Comparison of ENCODE assay signal across 11 cellular contexts in the genomic region with DNA sequence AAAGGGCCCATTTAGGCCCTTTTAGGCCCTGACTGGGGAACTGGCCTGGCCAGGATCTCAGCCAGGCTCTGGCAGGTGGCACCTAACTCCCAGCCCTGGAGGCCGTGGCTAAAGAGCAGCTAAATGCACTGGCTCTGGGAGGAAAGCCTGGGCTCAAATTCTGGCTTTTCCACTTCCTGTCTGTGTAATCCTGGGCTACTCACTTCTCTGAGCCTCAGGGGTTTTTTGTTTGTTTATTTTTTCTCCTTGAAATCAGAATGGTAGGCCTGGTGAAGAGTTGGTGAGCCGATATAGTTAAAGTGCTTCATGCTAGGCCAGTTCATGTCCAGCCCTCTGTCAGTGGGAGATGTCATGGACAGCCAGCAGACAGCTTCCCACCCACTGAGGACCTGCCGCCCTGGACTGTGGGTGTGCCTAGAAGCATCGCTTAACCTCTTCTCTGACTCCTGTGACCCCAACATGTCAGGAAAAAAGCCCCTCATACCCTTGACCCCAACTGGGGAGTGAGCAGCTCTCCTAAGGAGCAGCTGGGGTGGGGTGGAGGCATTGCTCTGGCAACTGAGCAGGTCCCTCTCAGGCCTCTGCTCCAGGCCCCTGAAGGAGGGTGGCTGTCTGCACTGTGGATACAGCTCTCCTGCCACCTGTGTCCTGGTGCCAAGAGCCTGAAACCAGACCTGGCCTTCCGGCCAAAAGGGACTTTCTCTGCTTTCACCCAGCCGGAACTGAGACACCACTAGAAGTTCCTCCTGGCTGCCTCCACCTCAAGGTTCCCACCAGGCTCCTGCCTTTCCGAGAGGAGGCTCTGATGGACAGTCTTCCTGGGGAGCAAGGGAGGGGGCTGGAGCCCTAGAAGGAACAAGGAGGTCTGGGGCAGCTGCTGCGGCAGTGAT. TPM values are rescaled to one million over a fixed set of nuclear protein-coding genes. Genes with fewer than 3 reads are reported as not detected.
DNase-seq lines count a peak whose midpoint lies in the region; ATAC-seq, FAIRE-seq and TF ChIP-seq lines count a peak whose summit lies in the region.
"Had no signal": no experiment of that assay in that cellular context is flagged by ENCODE, and none has a peak within 500 bp of the region (broad histone marks: within the 10 kb centered on the region; RNA-seq: fewer than 3 reads in every experiment).

No MANE protein-coding gene starts in this region.

- no peak overlapping the region for H2AFZ ChIP-seq in HepG2 (ENCODE audit: low read length)

- in situ Hi-C loops in HepG2 (cut with HindIII; ENCODE audit: extremely low pct_ligation_motif_present, low pct_unique_long_range_greater_than_20kb): no loop called here

- peaks cover 36% of the 10 kb centered on the region for H3K79me2 ChIP-seq in HepG2 (ENCODE audit: insufficient read depth, low read length)

- H3K9me3 ChIP-seq in HepG2 (ENCODE audit: low read length) (no peaks in the 10 kb centered on the region), right lobe of liver (no peaks in the 10 kb centered on the region), aorta (ENCODE audit: control insufficient read depth, low read length) (no peaks in the 10 kb centered on the region)

- no peak for TF ChIP-seq CTCF in HepG2 (CRISPR knock-in tag; IDR thresholded peaks at IDR 0.05)
- no peak for TF ChIP-seq CTCF in right lobe of liver (IDR thresholded peaks at IDR 0.05)

- TF ChIP-seq POLR2A in HepG2 (IDR thresholded peaks at IDR 0.05; ENCODE audit: insufficient read depth in 1 of 2, low read depth in 2 of 2, low read length in 2 of 2): no peak
- TF ChIP-seq POLR2A in right lobe of liver (IDR thresholded peaks at IDR 0.05): no peak

- FAIRE-seq in HepG2 (lab: Jason Lieb, UNC): no peak
- FAIRE-seq: colon had no signal

- no peak for ATAC-seq in HepG2
- ATAC-seq in right lobe of liver: no peak
- peak; percentile 5 for ATAC-seq in aorta (ENCODE audit: low FRiP score)
- no peak for ATAC-seq in esophagus mucosa

- no peaks in the 10 kb centered on the region for H3K27me3 ChIP-seq in HepG2 (ENCODE audit: control insufficient read depth in 1 of 2, insufficient read depth in 2 of 2, low read length in 2 of 2)
- no peaks in the 10 kb centered on the region for H3K27me3 ChIP-seq in right lobe of liver
- H3K27me3 ChIP-seq in aorta (ENCODE audit: control insufficient read depth in 1 of 2, insufficient read depth in 2 of 2, low read length in 1 of 2): no peaks in the 10 kb centered on the region

- no TSS peak for BruUV-seq in HepG2 (replicated peaks; lab: Mats Ljungman, UMichigan)

- intact Hi-C loops in HepG2 (cut with micrococcal nuclease; ENCODE audit: unreplicated experiment) (no loop called here), right lobe of liver (cut with DNase I) (no loop called here), aorta (cut with DNase I) (no loop called here)

- TF ChIP-seq RAD21 in HepG2 (CRISPR knock-in tag; IDR thresholded peaks at IDR 0.05): no peak

- no peak overlapping the region for H3K4me3 ChIP-seq in HepG2 (replicated peaks in 1 of 3; ENCODE audit: insufficient read depth in 1 of 3, low read depth in 2 of 3, low read length in 3 of 3)
- H3K4me3 ChIP-seq in right lobe of liver: no peak overlapping the region
- no peak overlapping the region for H3K4me3 ChIP-seq in aorta (ENCODE audit: low read length in 2 of 2)

- H3K9ac ChIP-seq in HepG2 (ENCODE audit: insufficient read depth, low read depth, low read length): no peak overlapping the region

- H3K4me1 ChIP-seq in HepG2 (ENCODE audit: insufficient read depth, low read length) (peaks cover 61% of the 10 kb centered on the region), right lobe of liver (peaks cover 0 to 43% (median 10%) of the 10 kb centered on the region in 4 donors), aorta (ENCODE audit: control insufficient read depth in 1 of 2, insufficient read depth in 2 of 2, low read length in 2 of 2) (peaks cover 6 to 8% of the 10 kb centered on the region in 2 donors)

- DNase-seq in HepG2 (ENCODE audit: low spot score) (no peak), right lobe of liver (no peak), kidney tubule cell (ENCODE audit: low spot score) (peak; percentile 60), aorta (no peak), AML-193 (lab: John Stamatoyannopoulos, UW) (no peak), activated gamma-delta T cell (lab: John Stamatoyannopoulos, UW) (no peak)
- DNase-seq: activated CD4-positive, alpha-beta T cell treated with anti-CD3 and anti-CD28 coated beads, Interleukin-2, amount 50 U/mL, for 1 hour; CD4-positive, alpha-beta memory T cell had no signal

- peaks cover 22% of the 10 kb centered on the region for H4K20me1 ChIP-seq in HepG2 (ENCODE audit: insufficient read depth, low read length)

- CTCF ChIA-PET in HepG2 (lab: Yijun Ruan, JAX; ENCODE audit: low intra/inter-chr PET ratio, low total read pairs): no interaction called here

- WGBS in HepG2 (ENCODE audit: low lambda C conversion rate): 96% methylated on average over 8 of the region's 8 CpGs
- WGBS in right lobe of liver (ENCODE audit: insufficient coverage, low coverage, low lambda C conversion rate, missing lambda C conversion rate): 40% methylated on average over 1 of the region's 8 CpGs
- WGBS in aorta, 2 donors: 13 to 15% methylated on average over 8 of the region's 8 CpGs

- TF ChIP-seq EP300 in HepG2 (IDR thresholded peaks at IDR 0.05; ENCODE audit: low read depth in 2 of 2, low read length in 2 of 2): no peak
- TF ChIP-seq EP300 in HepG2 (CRISPR knock-in tag; IDR thresholded peaks at IDR 0.05; ENCODE audit: borderline replicate concordance): no peak

- peaks cover 3 to 16% of the 10 kb centered on the region in 2 experiments; a peak in 3 of 5 replicates for H3K36me3 ChIP-seq in HepG2 (replicated peaks in 1 of 2; ENCODE audit: control insufficient read depth in 1 of 2, insufficient read depth in 2 of 2, low read length in 2 of 2)
- no peaks in the 10 kb centered on the region for H3K36me3 ChIP-seq in right lobe of liver
- no peaks in the 10 kb centered on the region for H3K36me3 ChIP-seq in aorta (ENCODE audit: control insufficient read depth in 1 of 2, insufficient read depth in 2 of 2, low read length in 1 of 2)

- POLR2A ChIA-PET in HepG2 (lab: Yijun Ruan, JAX): interaction anchor here (0.9 to 1.3 kb wide), 2 partner anchors 12 to 18 kb away, joined by 3 read pairs; no protein-coding TSS in a partner anchor

- no peak overlapping the region for H3K4me2 ChIP-seq in HepG2 (ENCODE audit: low read depth, low read length)

- H3K27ac ChIP-seq in HepG2 (ENCODE audit: extremely low read length, insufficient read depth, low read length) (no peak overlapping the region), right lobe of liver (no peak overlapping the region), angular gyrus (ENCODE audit: low read depth, low read length) (peak overlapping the region; percentile 17), aorta (ENCODE audit: low read depth in 1 of 2, low read length in 2 of 2) (peak overlapping the region; percentile 40 to 50)

TF ChIP-seq in HepG2, 621 proteins besides CTCF, POLR2A, EP300 and RAD21 (continues in another document):
- no peak for TF ChIP-seq ESRRA (CRISPR knock-in tag; IDR thresholded peaks at IDR 0.05; ENCODE audit: low read depth)
- TF ChIP-seq, protein P1, sequence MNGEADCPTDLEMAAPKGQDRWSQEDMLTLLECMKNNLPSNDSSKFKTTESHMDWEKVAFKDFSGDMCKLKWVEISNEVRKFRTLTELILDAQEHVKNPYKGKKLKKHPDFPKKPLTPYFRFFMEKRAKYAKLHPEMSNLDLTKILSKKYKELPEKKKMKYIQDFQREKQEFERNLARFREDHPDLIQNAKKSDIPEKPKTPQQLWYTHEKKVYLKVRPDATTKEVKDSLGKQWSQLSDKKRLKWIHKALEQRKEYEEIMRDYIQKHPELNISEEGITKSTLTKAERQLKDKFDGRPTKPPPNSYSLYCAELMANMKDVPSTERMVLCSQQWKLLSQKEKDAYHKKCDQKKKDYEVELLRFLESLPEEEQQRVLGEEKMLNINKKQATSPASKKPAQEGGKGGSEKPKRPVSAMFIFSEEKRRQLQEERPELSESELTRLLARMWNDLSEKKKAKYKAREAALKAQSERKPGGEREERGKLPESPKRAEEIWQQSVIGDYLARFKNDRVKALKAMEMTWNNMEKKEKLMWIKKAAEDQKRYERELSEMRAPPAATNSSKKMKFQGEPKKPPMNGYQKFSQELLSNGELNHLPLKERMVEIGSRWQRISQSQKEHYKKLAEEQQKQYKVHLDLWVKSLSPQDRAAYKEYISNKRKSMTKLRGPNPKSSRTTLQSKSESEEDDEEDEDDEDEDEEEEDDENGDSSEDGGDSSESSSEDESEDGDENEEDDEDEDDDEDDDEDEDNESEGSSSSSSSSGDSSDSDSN (CRISPR knock-in tag; IDR thresholded peaks at IDR 0.05): 0 out of 2 replicates have a peak, but pooled peaks have one; percentile 29
- no peak for TF ChIP-seq ZNF124 (CRISPR knock-in tag; IDR thresholded peaks at IDR 0.05)
- peak; percentile 24 for TF ChIP-seq ZNF781 (CRISPR knock-in tag; IDR thresholded peaks at IDR 0.05; ENCODE audit: borderline replicate concordance, not compliant biosample characterization)
- TF ChIP-seq PHF21A (CRISPR knock-in tag; IDR thresholded peaks at IDR 0.05): no peak

RNA-seq across cellular contexts. Expression of a gene that starts 57.2 kb away (rescaled TPM):
- total RNA-seq in HepG2 (2016; rRNA removed; fragmentation: Illumina TruSeq; extraction: Trizol) (2.2 and 2.7 TPM in 2 replicates), right lobe of liver (10 to 100 TPM in 4 of 6 experiments, 1 to 10 TPM in 2; 7.7 to 44.2 (median 18.1) TPM), aorta (1,000 to 10,000 TPM; 2,086 to 3,222 TPM), esophagus mucosa (28.8 TPM)
- 0.79 and 0.91 TPM in 2 replicates for total RNA-seq in HepG2 (2016; cell fraction: cytosol; rRNA removed; fragmentation: Illumina TruSeq; extraction: Trizol; ENCODE audit: low read depth)
- total RNA-seq in HepG2 (2016; cell fraction: insoluble cytoplasmic fraction; rRNA removed; fragmentation: Illumina TruSeq; extraction: Trizol): 2.5 TPM in 2 replicates
- total RNA-seq in HepG2 (2016; cell fraction: membrane; rRNA removed; fragmentation: Illumina TruSeq; extraction: Trizol): 1.5 and 2.5 TPM in 2 replicates
- total RNA-seq in HepG2 (2016; cell fraction: nucleus; rRNA removed; fragmentation: Illumina TruSeq; extraction: Trizol): 1.3 and 1.7 TPM in 2 replicates
- polyA plus RNA-seq in HepG2 (2011; rRNA removed) (0.87 and 1.1 TPM in 2 replicates), aorta (1,000 to 10,000 TPM; 1,693 to 2,621 TPM)
- 0.72 and 0.73 TPM in 2 replicates for polyA plus RNA-seq in HepG2 (2011; cell fraction: cytosol; rRNA removed)
- polyA plus RNA-seq in HepG2 (2011; cell fraction: nucleus; rRNA removed): 0.59 and 0.69 TPM in 2 replicates
- 1.2 and 1.4 TPM in 2 replicates for polyA plus RNA-seq in HepG2 (2012)
- 4.6 and 5.7 TPM in 2 replicates for polyA plus RNA-seq in HepG2 (2016; cell fraction: cytosol; fragmentation: Illumina TruSeq; extraction: Trizol; ENCODE audit: low read depth)
- 10.1 and 12.3 TPM in 2 replicates for polyA plus RNA-seq in HepG2 (2016; cell fraction: insoluble cytoplasmic fraction; fragmentation: Illumina TruSeq; extraction: Trizol; ENCODE audit: low read depth)
- 6.4 and 6.8 TPM in 2 replicates for polyA plus RNA-seq in HepG2 (2016; cell fraction: membrane; fragmentation: Illumina TruSeq; extraction: Trizol; ENCODE audit: low read depth)
- 8.9 and 9.0 TPM in 2 replicates for polyA plus RNA-seq in HepG2 (2016; cell fraction: nucleus; fragmentation: Illumina TruSeq; extraction: Trizol; ENCODE audit: insufficient read depth, low read depth)
- 0.72 and 4.7 TPM in 2 replicates for polyA minus RNA-seq in HepG2 (2011; rRNA and poly(A)+ RNA removed; ENCODE audit: low replicate concordance)
- 0.70 and 0.89 TPM in 2 replicates for polyA minus RNA-seq in HepG2 (2011; cell fraction: cytosol; rRNA and poly(A)+ RNA removed)
- 0.39 and 0.75 TPM in 2 replicates for polyA minus RNA-seq in HepG2 (2011; cell fraction: nucleus; rRNA and poly(A)+ RNA removed)
- total RNA-seq: CD4-positive, alpha-beta memory T cell had no signal
- polyA plus RNA-seq: CD4-positive, alpha-beta memory T cell had no signal

Comparison
In these comparisons a context has a peak if more than half of its experiments do, and no peak if none do; other contexts are left out.
1. H3K27ac ChIP-seq: peak in angular gyrus (single experiment) and aorta (2 of 2); none in HepG2 (single experiment) and right lobe of liver (0 of 3).
2. RNA of a gene that starts 57.2 kb away (total RNA-seq): 2,086 to 3,222 TPM in aorta; 28.8 TPM in esophagus mucosa (single experiment), 7.7 to 44.2 TPM in right lobe of liver and 0.79 to 2.7 TPM in HepG2; every median in the first group is over 10 times any median in the second.